Comparison of ENCODE assay signal across 1 cellular context in genomic region chr9:136133191-136133958, GRCh38.
TF ChIP-seq lines count a peak whose summit lies in the region.

No MANE protein-coding gene starts in this region.

TF ChIP-seq in HepG2, 621 proteins besides CTCF, POLR2A, EP300 and RAD21 (continued from another document and continues in another):
- TF ChIP-seq THAP9 (CRISPR knock-in tag; IDR thresholded peaks at IDR 0.05; ENCODE audit: borderline replicate concordance) (no peak), MTA3 (CRISPR knock-in tag; IDR thresholded peaks at IDR 0.05) (no peak), USF2 (IDR thresholded peaks at IDR 0.05; ENCODE audit: low read depth, low read length) (no peak), USF2 (CRISPR knock-in tag; IDR thresholded peaks at IDR 0.05; ENCODE audit: borderline replicate concordance) (no peak), ARID4A (CRISPR knock-in tag; IDR thresholded peaks at IDR 0.05; ENCODE audit: borderline replicate concordance) (peak; percentile 23; the same call in 1 of the 2 replicates), ZBTB7A (CRISPR knock-in tag; IDR thresholded peaks at IDR 0.05) (no peak), ZNF350 (CRISPR knock-in tag; IDR thresholded peaks at IDR 0.05; ENCODE audit: borderline replicate concordance, low read depth) (no peak), SNAPC4 (CRISPR knock-in tag; IDR thresholded peaks at IDR 0.05) (no peak), ZFP91 (CRISPR knock-in tag; IDR thresholded peaks at IDR 0.05; ENCODE audit: borderline replicate concordance) (peak; percentile 31; the same call in 1 of the 2 replicates), ZNF274 (CRISPR knock-in tag; IDR thresholded peaks at IDR 0.05) (no peak), ZBTB2 (CRISPR knock-in tag; IDR thresholded peaks at IDR 0.05; ENCODE audit: low read depth) (no peak), FOSL2 (CRISPR knock-in tag; IDR thresholded peaks at IDR 0.05) (no peak), ZBTB3 (CRISPR knock-in tag; IDR thresholded peaks at IDR 0.05; ENCODE audit: borderline replicate concordance, low read depth) (no peak), ZNF841 (CRISPR knock-in tag; IDR thresholded peaks at IDR 0.05; ENCODE audit: borderline replicate concordance) (no peak), BCL3 (CRISPR knock-in tag; IDR thresholded peaks at IDR 0.05) (0 out of 2 replicates have a peak, but pooled peaks have one; percentile 24), REL (CRISPR knock-in tag; conservative IDR thresholded peaks at IDR 0.05) (no peak), ZBTB39 (CRISPR knock-in tag; IDR thresholded peaks at IDR 0.05) (no peak), HNRNPK (IDR thresholded peaks at IDR 0.05; ENCODE audit: low read depth, low read length, poor library complexity, severe bottlenecking) (peak; percentile 24), ATF4 (CRISPR knock-in tag; IDR thresholded peaks at IDR 0.05) (no peak), CBFB (CRISPR knock-in tag; IDR thresholded peaks at IDR 0.05) (no peak), PATZ1 (CRISPR knock-in tag; IDR thresholded peaks at IDR 0.05) (0 out of 2 replicates have a peak, but pooled peaks have one; percentile 8), ZNF703 (CRISPR knock-in tag; IDR thresholded peaks at IDR 0.05; ENCODE audit: borderline replicate concordance) (no peak)
